Comparison of ENCODE assay signal across 8 cellular contexts in genomic region chr2:195658541-195658890, GRCh38. TPM values are rescaled to one million over a fixed set of nuclear protein-coding genes. Genes with fewer than 3 reads are reported as not detected.
DNase-seq lines count a peak whose midpoint lies in the region; ATAC-seq and TF ChIP-seq lines count a peak whose summit lies in the region.

No MANE protein-coding gene starts in this region.

- POLR2A ChIA-PET in BJ (lab: Charles Lee) = no interaction called here
- POLR2A ChIA-PET in RWPE1 (lab: Yijun Ruan, JAX; ENCODE audit: low non-redundant PET) = no interaction called here

- H3K4me3 ChIP-seq in BJ (ENCODE audit: low read depth, low read length) = peak overlapping the region; percentile 79

- ATAC-seq in GM18873 (IDR thresholded peaks at IDR 0.05; ENCODE audit: low FRiP score, unreplicated experiment) (no peak), GM21390 (IDR thresholded peaks at IDR 0.05; ENCODE audit: unreplicated experiment) (no peak)

- H3K27ac ChIP-seq in RWPE1 (no peak overlapping the region), cingulate gyrus (ENCODE audit: low read depth, low read length) (peak overlapping the region; percentile 95)

- CTCF ChIA-PET in BJ (lab: Yijun Ruan, JAX) (no interaction called here), RWPE1 (lab: Yijun Ruan, JAX) (no interaction called here)

- TF ChIP-seq CTCF in BJ (IDR thresholded peaks at IDR 0.05; ENCODE audit: insufficient read depth, low read depth, low read length) (no peak), RWPE1 (conservative IDR thresholded peaks at IDR 0.05; ENCODE audit: low read depth) (no peak)

- no peaks in the 10 kb centered on the region for H3K36me3 ChIP-seq in BJ (ENCODE audit: control insufficient read depth, insufficient read depth, low read length)

- no peaks in the 10 kb centered on the region for H3K27me3 ChIP-seq in BJ (ENCODE audit: control insufficient read depth, insufficient read depth, low read length)

- DNase-seq in BJ (ENCODE audit: low read depth) (peak; percentile 19), HCEC 1CT (peak; percentile 72), RWPE1 (ENCODE audit: low spot score) (peak; percentile 53), myocyte (ENCODE audit: low read depth) (peak; percentile 78)
- DNase-seq in stimulated activated CD4-positive, alpha-beta T cell treated with anti-CD3 and anti-CD28 coated beads, Interleukin-4, amount 100 ng/mL, for 1 hour = no peak

RNA-seq across cellular contexts. Expression of gene SLC39A10, which starts 1.5 kb away (rescaled TPM):
- 13.7 and 25.7 TPM in 2 replicates for polyA plus RNA-seq in BJ (2011; rRNA removed)
- 26.8 and 29.7 TPM in 2 replicates for polyA minus RNA-seq in BJ (2011; rRNA and poly(A)+ RNA removed)
- 28.9 and 37.2 TPM in 2 replicates for total RNA-seq in myocyte
- 13.1 TPM for polyA plus RNA-seq in myocyte (2012)
